8 cellular contexts compared by ENCODE assay signal in genomic region chr9:43130744-43131171, GRCh38.
DNase-seq lines count a peak whose midpoint lies in the region; TF ChIP-seq lines count a peak whose summit lies in the region.
"Not testable (repeated sequence)": the region's sequence is repeated elsewhere in the genome, so short reads cannot be mapped to it uniquely, and the experiment has no call there.

No MANE protein-coding gene starts in this region.

- not testable (repeated sequence) for H3K9ac ChIP-seq in mesenchymal stem cell (ENCODE audit: low read length)

- peak; percentile 29 for DNase-seq in Daoy (ENCODE audit: low read depth)
- peak; percentile 37 for DNase-seq in HS-5 (ENCODE audit: low read depth)
- DNase-seq in RWPE1 (ENCODE audit: low spot score) = peak; percentile 10
- peak; percentile 49 for DNase-seq in MCF 10A (ENCODE audit: unreplicated experiment)
- DNase-seq in fibroblast of gingiva (ENCODE audit: low read depth) = peak; percentile 67
- peak; percentile 9 for DNase-seq in glomerular visceral epithelial cell (ENCODE audit: extremely low spot score)
- DNase-seq in mesenchymal stem cell = peak; percentile 58
- DNase-seq in suprapubic skin (ENCODE audit: low spot score in 2 of 2) = not testable (repeated sequence)

- intact Hi-C loops in MCF 10A (cut with micrococcal nuclease) = not testable (repeated sequence)

- WGBS in mesenchymal stem cell = 4% methylated on average over 2 of the region's 2 CpGs
- 63% methylated on average over 2 of the region's 2 CpGs for WGBS in suprapubic skin

- H3K27me3 ChIP-seq in mesenchymal stem cell (ENCODE audit: control insufficient read depth in 1 of 2, insufficient read depth in 1 of 2, low read length in 2 of 2); suprapubic skin: not testable (repeated sequence)

- not testable (repeated sequence) for H4K91ac ChIP-seq in mesenchymal stem cell (ENCODE audit: low read length)

- H3K27ac ChIP-seq in RWPE1 = not testable (repeated sequence)
- peak overlapping the region; percentile 64 for H3K27ac ChIP-seq in mesenchymal stem cell (ENCODE audit: low read length, poor library complexity, severe bottlenecking)
- peak overlapping the region; percentile 54 for H3K27ac ChIP-seq in suprapubic skin

- not testable (repeated sequence) for BruUV-seq in MCF 10A (replicated peaks; lab: Mats Ljungman, UMichigan)

- POLR2A ChIA-PET in RWPE1 (lab: Yijun Ruan, JAX; ENCODE audit: low non-redundant PET); MCF 10A (lab: Yijun Ruan, JAX): not testable (repeated sequence)

- not testable (repeated sequence) for H3K14ac ChIP-seq in mesenchymal stem cell (ENCODE audit: low read length in 2 of 2)

- not testable (repeated sequence) for H3K4me3 ChIP-seq in mesenchymal stem cell (ENCODE audit: insufficient read depth in 1 of 2, low read depth in 1 of 2, low read length in 2 of 2); suprapubic skin

- not testable (repeated sequence) for TF ChIP-seq CTCF in RWPE1 (conservative IDR thresholded peaks at IDR 0.05; ENCODE audit: low read depth); MCF 10A (IDR thresholded peaks at IDR 0.05; ENCODE audit: unreplicated experiment); suprapubic skin (IDR thresholded peaks at IDR 0.05)

- TF ChIP-seq POLR2A in suprapubic skin (IDR thresholded peaks at IDR 0.05) = not testable (repeated sequence)

- not testable (repeated sequence) for H2BK15ac ChIP-seq in mesenchymal stem cell (ENCODE audit: low read depth, poor library complexity, severe bottlenecking)

- H3K79me1 ChIP-seq in mesenchymal stem cell (replicated peaks; ENCODE audit: low read length, poor library complexity, severe bottlenecking) = not testable (repeated sequence)

- not testable (repeated sequence) for H2AFZ ChIP-seq in mesenchymal stem cell (ENCODE audit: low read depth, low read length)

- not testable (repeated sequence) for H3K36me3 Mint-ChIP-seq in MCF 10A (ENCODE audit: insufficient read depth, unreplicated experiment)

- H3K4me2 ChIP-seq in mesenchymal stem cell (ENCODE audit: low read length, poor library complexity, severe bottlenecking) = not testable (repeated sequence)

- not testable (repeated sequence) for H3K4me3 Mint-ChIP-seq in MCF 10A (ENCODE audit: unreplicated experiment)

- not testable (repeated sequence) for H3K4me1 Mint-ChIP-seq in MCF 10A (ENCODE audit: insufficient read depth, unreplicated experiment)

- H2BK12ac ChIP-seq in mesenchymal stem cell (ENCODE audit: low read length in 2 of 2) = not testable (repeated sequence)

- not testable (repeated sequence) for H2BK5ac ChIP-seq in mesenchymal stem cell (ENCODE audit: low read depth, low read length, poor library complexity, severe bottlenecking)

- not testable (repeated sequence) for H3K27me3 Mint-ChIP-seq in MCF 10A (ENCODE audit: insufficient read depth, unreplicated experiment)

- H3K4ac ChIP-seq in mesenchymal stem cell (ENCODE audit: low read depth in 1 of 2, low read length in 2 of 2) = not testable (repeated sequence)

- not testable (repeated sequence) for H2AK5ac ChIP-seq in mesenchymal stem cell (ENCODE audit: low read length, severe bottlenecking)

- TF ChIP-seq EP300 in suprapubic skin (IDR thresholded peaks at IDR 0.05) = not testable (repeated sequence)

- H2BK120ac ChIP-seq in mesenchymal stem cell (ENCODE audit: low read depth, low read length) = not testable (repeated sequence)

- H3K9me3 Mint-ChIP-seq in MCF 10A (ENCODE audit: unreplicated experiment) = not testable (repeated sequence)

- H3K36me3 ChIP-seq in mesenchymal stem cell (ENCODE audit: control insufficient read depth in 1 of 2, insufficient read depth in 2 of 2, low read depth in 1 of 2, low read length in 2 of 2); suprapubic skin: not testable (repeated sequence)

- H4K8ac ChIP-seq in mesenchymal stem cell (ENCODE audit: low read length) = not testable (repeated sequence)

- not testable (repeated sequence) for H3K23ac ChIP-seq in mesenchymal stem cell (ENCODE audit: low read length in 2 of 2)

- CTCF ChIA-PET in RWPE1 (lab: Yijun Ruan, JAX); MCF 10A (lab: Yijun Ruan, JAX): not testable (repeated sequence)

- not testable (repeated sequence) for H3K4me1 ChIP-seq in mesenchymal stem cell (ENCODE audit: control insufficient read depth, insufficient read depth, low read depth, low read length); suprapubic skin

- H3K9me3 ChIP-seq in mesenchymal stem cell (ENCODE audit: control insufficient read depth, low read length); suprapubic skin: not testable (repeated sequence)

- not testable (repeated sequence) for H3K18ac ChIP-seq in mesenchymal stem cell (ENCODE audit: low read depth in 1 of 2, low read length in 2 of 2)

- peak overlapping the region; percentile 54 for H3K27ac Mint-ChIP-seq in MCF 10A (ENCODE audit: low read depth, unreplicated experiment)
